Comparison of ENCODE assay signal across 1 cellular context in the genomic region with DNA sequence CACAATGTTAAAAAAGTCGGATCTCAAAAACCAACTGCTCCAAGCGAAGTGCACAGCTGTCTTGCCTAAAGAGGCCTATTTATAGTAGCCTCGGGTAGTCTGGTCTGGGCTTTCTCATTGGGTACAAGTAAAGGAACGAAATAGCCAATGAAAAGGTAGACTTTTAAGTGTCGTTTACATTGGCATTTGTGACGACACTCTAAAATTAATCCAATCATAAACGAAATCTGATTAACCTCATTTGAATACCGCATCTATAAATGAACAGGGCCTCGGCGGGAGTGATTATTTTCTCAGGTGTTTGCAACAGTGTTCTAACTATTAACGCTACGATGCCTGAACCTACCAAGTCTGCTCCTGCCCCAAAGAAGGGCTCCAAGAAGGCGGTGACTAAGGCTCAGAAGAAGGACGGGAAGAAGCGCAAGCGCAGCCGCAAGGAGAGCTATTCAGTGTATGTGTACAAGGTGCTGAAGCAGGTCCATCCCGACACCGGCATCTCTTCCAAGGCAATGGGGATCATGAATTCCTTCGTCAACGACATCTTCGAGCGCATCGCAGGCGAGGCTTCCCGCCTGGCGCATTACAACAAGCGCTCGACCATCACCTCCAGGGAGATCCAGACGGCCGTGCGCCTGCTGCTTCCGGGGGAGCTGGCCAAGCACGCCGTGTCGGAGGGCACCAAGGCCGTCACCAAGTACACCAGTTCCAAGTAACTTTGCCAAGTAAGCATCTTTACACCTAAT.
A peak's percentile ranks its signal among the peaks of the same experiment; 100 is the strongest.
TF ChIP-seq lines count a peak whose summit lies in the region.

No MANE protein-coding gene starts in this region.

TF ChIP-seq in HepG2, 621 proteins besides CTCF, POLR2A, EP300 and RAD21 (continued from another document and continues in another):
- TF ChIP-seq, protein P1, sequence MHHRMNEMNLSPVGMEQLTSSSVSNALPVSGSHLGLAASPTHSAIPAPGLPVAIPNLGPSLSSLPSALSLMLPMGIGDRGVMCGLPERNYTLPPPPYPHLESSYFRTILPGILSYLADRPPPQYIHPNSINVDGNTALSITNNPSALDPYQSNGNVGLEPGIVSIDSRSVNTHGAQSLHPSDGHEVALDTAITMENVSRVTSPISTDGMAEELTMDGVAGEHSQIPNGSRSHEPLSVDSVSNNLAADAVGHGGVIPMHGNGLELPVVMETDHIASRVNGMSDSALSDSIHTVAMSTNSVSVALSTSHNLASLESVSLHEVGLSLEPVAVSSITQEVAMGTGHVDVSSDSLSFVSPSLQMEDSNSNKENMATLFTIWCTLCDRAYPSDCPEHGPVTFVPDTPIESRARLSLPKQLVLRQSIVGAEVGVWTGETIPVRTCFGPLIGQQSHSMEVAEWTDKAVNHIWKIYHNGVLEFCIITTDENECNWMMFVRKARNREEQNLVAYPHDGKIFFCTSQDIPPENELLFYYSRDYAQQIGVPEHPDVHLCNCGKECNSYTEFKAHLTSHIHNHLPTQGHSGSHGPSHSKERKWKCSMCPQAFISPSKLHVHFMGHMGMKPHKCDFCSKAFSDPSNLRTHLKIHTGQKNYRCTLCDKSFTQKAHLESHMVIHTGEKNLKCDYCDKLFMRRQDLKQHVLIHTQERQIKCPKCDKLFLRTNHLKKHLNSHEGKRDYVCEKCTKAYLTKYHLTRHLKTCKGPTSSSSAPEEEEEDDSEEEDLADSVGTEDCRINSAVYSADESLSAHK (CRISPR knock-in tag; IDR thresholded peaks at IDR 0.05; ENCODE audit: borderline replicate concordance) = no peak
- TF ChIP-seq ZNF569 (CRISPR knock-in tag; IDR thresholded peaks at IDR 0.05; ENCODE audit: borderline replicate concordance) = 0 out of 2 replicates have a peak, but pooled peaks have one; percentile 45
- peak; percentile 51; the same call in 1 of the 2 replicates for TF ChIP-seq CBX5 (CRISPR knock-in tag; IDR thresholded peaks at IDR 0.05; ENCODE audit: borderline replicate concordance)
- TF ChIP-seq KLF16 (CRISPR knock-in tag; IDR thresholded peaks at IDR 0.05) = peak in 1 of 2 experiments; percentile 91; a peak in 2 of 4 replicates
- peak; percentile 79; the same call in 1 of the 2 replicates for TF ChIP-seq THAP7 (CRISPR knock-in tag; IDR thresholded peaks at IDR 0.05)
- TF ChIP-seq NFYB (CRISPR knock-in tag; IDR thresholded peaks at IDR 0.05) = peak; percentile 95
- no peak; the same call in 1 of the 2 replicates for TF ChIP-seq ETV6 (CRISPR knock-in tag; conservative IDR thresholded peaks at IDR 0.05)
- peak; percentile 62 for TF ChIP-seq KMT2B (CRISPR knock-in tag; IDR thresholded peaks at IDR 0.05)
- TF ChIP-seq ZSCAN30 (CRISPR knock-in tag; IDR thresholded peaks at IDR 0.05) = no peak
- TF ChIP-seq IKZF1 (IDR thresholded peaks at IDR 0.05) = no peak
- peak; percentile 97 for TF ChIP-seq ZNF558 (CRISPR knock-in tag; IDR thresholded peaks at IDR 0.05; ENCODE audit: borderline replicate concordance)
- no peak for TF ChIP-seq ZNF24 (IDR thresholded peaks at IDR 0.05)
- TF ChIP-seq, protein P2, sequence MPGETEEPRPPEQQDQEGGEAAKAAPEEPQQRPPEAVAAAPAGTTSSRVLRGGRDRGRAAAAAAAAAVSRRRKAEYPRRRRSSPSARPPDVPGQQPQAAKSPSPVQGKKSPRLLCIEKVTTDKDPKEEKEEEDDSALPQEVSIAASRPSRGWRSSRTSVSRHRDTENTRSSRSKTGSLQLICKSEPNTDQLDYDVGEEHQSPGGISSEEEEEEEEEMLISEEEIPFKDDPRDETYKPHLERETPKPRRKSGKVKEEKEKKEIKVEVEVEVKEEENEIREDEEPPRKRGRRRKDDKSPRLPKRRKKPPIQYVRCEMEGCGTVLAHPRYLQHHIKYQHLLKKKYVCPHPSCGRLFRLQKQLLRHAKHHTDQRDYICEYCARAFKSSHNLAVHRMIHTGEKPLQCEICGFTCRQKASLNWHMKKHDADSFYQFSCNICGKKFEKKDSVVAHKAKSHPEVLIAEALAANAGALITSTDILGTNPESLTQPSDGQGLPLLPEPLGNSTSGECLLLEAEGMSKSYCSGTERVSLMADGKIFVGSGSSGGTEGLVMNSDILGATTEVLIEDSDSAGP (CRISPR knock-in tag; IDR thresholded peaks at IDR 0.05; ENCODE audit: borderline replicate concordance) = peak; percentile 91
- peak; percentile 69 for TF ChIP-seq MEF2D (CRISPR knock-in tag; IDR thresholded peaks at IDR 0.05)
- no peak for TF ChIP-seq ZNF713 (CRISPR knock-in tag; IDR thresholded peaks at IDR 0.05)
- TF ChIP-seq ZNF883 (CRISPR knock-in tag; IDR thresholded peaks at IDR 0.05; ENCODE audit: not compliant biosample characterization) = peak; percentile 83
- no peak for TF ChIP-seq HNRNPUL1 (IDR thresholded peaks at IDR 0.05; ENCODE audit: low read depth, low read length)
- TF ChIP-seq STAG1 (CRISPR knock-in tag; IDR thresholded peaks at IDR 0.05) = peak; percentile 13; the same call in 1 of the 2 replicates
- TF ChIP-seq CBFB (CRISPR knock-in tag; IDR thresholded peaks at IDR 0.05) = peak; percentile 58
- no peak for TF ChIP-seq NR3C1 (CRISPR knock-in tag; IDR thresholded peaks at IDR 0.05)
- TF ChIP-seq CENPBD1 (CRISPR knock-in tag; IDR thresholded peaks at IDR 0.05; ENCODE audit: borderline replicate concordance, low read depth) = no peak
- no peak; the same call in 1 of the 2 replicates for TF ChIP-seq ZNF549 (CRISPR knock-in tag; IDR thresholded peaks at IDR 0.05)
- TF ChIP-seq, protein P3, sequence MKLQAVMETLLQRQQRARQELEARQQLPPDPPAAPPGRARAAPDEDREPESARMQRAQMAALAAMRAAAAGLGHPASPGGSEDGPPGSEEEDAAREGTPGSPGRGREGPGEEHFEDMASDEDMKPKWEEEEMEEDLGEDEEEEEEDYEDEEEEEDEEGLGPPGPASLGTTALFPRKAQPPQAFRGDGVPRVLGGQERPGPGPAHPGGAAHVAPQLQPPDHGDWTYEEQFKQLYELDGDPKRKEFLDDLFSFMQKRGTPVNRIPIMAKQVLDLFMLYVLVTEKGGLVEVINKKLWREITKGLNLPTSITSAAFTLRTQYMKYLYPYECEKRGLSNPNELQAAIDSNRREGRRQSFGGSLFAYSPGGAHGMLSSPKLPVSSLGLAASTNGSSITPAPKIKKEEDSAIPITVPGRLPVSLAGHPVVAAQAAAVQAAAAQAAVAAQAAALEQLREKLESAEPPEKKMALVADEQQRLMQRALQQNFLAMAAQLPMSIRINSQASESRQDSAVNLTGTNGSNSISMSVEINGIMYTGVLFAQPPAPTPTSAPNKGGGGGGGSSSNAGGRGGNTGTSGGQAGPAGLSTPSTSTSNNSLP (IDR thresholded peaks at IDR 0.05; ENCODE audit: low read depth, low read length) = peak; percentile 90
- TF ChIP-seq ZNF354B (CRISPR knock-in tag; IDR thresholded peaks at IDR 0.05) = peak; percentile 51; the same call in 1 of the 2 replicates
- peak; percentile 6; the same call in 1 of the 2 replicates for TF ChIP-seq CEBPG (CRISPR knock-in tag; IDR thresholded peaks at IDR 0.05)
- TF ChIP-seq NFE2 (CRISPR knock-in tag; IDR thresholded peaks at IDR 0.05) = no peak
- TF ChIP-seq CREM (IDR thresholded peaks at IDR 0.05) = peak; percentile 93
- TF ChIP-seq CREM (CRISPR knock-in tag; IDR thresholded peaks at IDR 0.05) = no peak
- TF ChIP-seq ESRRA (CRISPR knock-in tag; IDR thresholded peaks at IDR 0.05; ENCODE audit: low read depth) = no peak; the same call in 1 of the 2 replicates
- TF ChIP-seq PITX1 (CRISPR knock-in tag; IDR thresholded peaks at IDR 0.05) = peak; percentile 66
- no peak for TF ChIP-seq PRPF4 (IDR thresholded peaks at IDR 0.05; ENCODE audit: low read depth, low read length, poor library complexity, severe bottlenecking)
- TF ChIP-seq ZNF121 (CRISPR knock-in tag; IDR thresholded peaks at IDR 0.05) = peak; percentile 50; the same call in 1 of the 2 replicates
- TF ChIP-seq ZNF331 (CRISPR knock-in tag; IDR thresholded peaks at IDR 0.05) = 0 out of 2 replicates have a peak, but pooled peaks have one; percentile 27
- TF ChIP-seq SMAD3 (CRISPR knock-in tag; IDR thresholded peaks at IDR 0.05) = peak; percentile 84
- TF ChIP-seq LRRFIP1 (CRISPR knock-in tag; conservative IDR thresholded peaks at IDR 0.05) = no peak
- TF ChIP-seq ZNF792 (CRISPR knock-in tag; IDR thresholded peaks at IDR 0.05) = peak; percentile 75
- TF ChIP-seq ZXDC (CRISPR knock-in tag; IDR thresholded peaks at IDR 0.05) = peak; percentile 92
- TF ChIP-seq CHCHD3 (CRISPR knock-in tag; IDR thresholded peaks at IDR 0.05) = no peak; the same call in 1 of the 2 replicates
